Comparison of ENCODE assay signal across 9 cellular contexts in genomic region chr2:3071645-3072044, GRCh38.
"Had no signal": no experiment of that assay in that cellular context is flagged by ENCODE, and none has a peak within 500 bp of the region (broad histone marks: within the 10 kb centered on the region; RNA-seq: fewer than 3 reads in every experiment).

No MANE protein-coding gene starts in this region.

- H3K27ac ChIP-seq: GM23248 had no signal

- H3K27ac Mint-ChIP-seq: HFFc6, IgD-negative memory B cell had no signal

- H3K36me3 ChIP-seq: HAP-1 had no signal

- H3K4me3 ChIP-seq: GM23248, HAP-1 had no signal

- H3K4me1 ChIP-seq: HAP-1 had no signal

- DNase-seq: GM23248, GOT3, H7, HFFc6, KBM-7 had no signal

- H3K9me3 ChIP-seq: HAP-1 had no signal

- ATAC-seq: HCT116 had no signal

- H3K9me3 Mint-ChIP-seq: IgD-negative memory B cell had no signal

- FAIRE-seq: HTR-8/SVneo had no signal

- H3K36me3 Mint-ChIP-seq: IgD-negative memory B cell had no signal

- H3K4me1 Mint-ChIP-seq: IgD-negative memory B cell had no signal

- H3K4me3 Mint-ChIP-seq: HFFc6, IgD-negative memory B cell had no signal
